Comparison of ENCODE assay signal across 7 cellular contexts in genomic region chr15:81001180-81002003, GRCh38.
A peak's percentile ranks its signal among the peaks of the same experiment; 100 is the strongest.
DNase-seq lines count a peak whose midpoint lies in the region; ATAC-seq, FAIRE-seq and TF ChIP-seq lines count a peak whose summit lies in the region.

No MANE protein-coding gene starts in this region.

- H3K4me1 Mint-ChIP-seq in memory B cell, result peaks cover 32% of the 10 kb centered on the region

- peaks cover 2% of the 10 kb centered on the region for H3K9me3 Mint-ChIP-seq in memory B cell

- DNase-seq in GM13976 (ENCODE audit: low spot score) (peak; percentile 77), H54 (ENCODE audit: insufficient read length, low spot score) (no peak), Kasumi-1 (lab: John Stamatoyannopoulos, UW) (peak; percentile 14 to 47), memory B cell (ENCODE audit: low spot score in 2 of 2) (peak; percentile 55 to 60)
- DNase-seq in activated CD4-positive, alpha-beta T cell treated with anti-CD3 and anti-CD28 coated beads, Interleukin-2, amount 50 U/mL, for 1 hour, result peak; percentile 47
- DNase-seq in effector CD4-positive, alpha-beta T cell, result peak; percentile 45
- peak in 5 of 6 experiments; percentile 30 to 65 (median 48) for DNase-seq in stimulated activated naive CD4-positive, alpha-beta T cell (lab: John Stamatoyannopoulos, UW)

- peaks cover 7% of the 10 kb centered on the region for H3K36me3 Mint-ChIP-seq in memory B cell

- peak overlapping the region; percentile 92 for H3K4me3 Mint-ChIP-seq in memory B cell

- H3K27me3 Mint-ChIP-seq in memory B cell, result no peaks in the 10 kb centered on the region

- TF ChIP-seq POLR2A in H54 (IDR thresholded peaks at IDR 0.05; ENCODE audit: low read depth, low read length), result peak; percentile 30

- FAIRE-seq in H54 (lab: Jason Lieb, UNC), result no peak

- in situ Hi-C loops in GM13976 (cut with MboI; ENCODE audit: low sequenced_read_pairs, unreplicated experiment), result no loop called here

- TF ChIP-seq CTCF in GM13976 (IDR thresholded peaks at IDR 0.05; ENCODE audit: borderline replicate concordance, control extremely low read depth, extremely low read depth, insufficient read depth, missing control alignments), result no peak

- peak overlapping the region; percentile 95 for H3K27ac Mint-ChIP-seq in memory B cell

- peak; percentile 41 for ATAC-seq in memory B cell (ENCODE audit: low read depth)
